In genomic region chr11:120660024-120660565, GRCh38 we compare ENCODE assay signal across 8 cellular contexts.
DNase-seq lines count a peak whose midpoint lies in the region; ATAC-seq and TF ChIP-seq lines count a peak whose summit lies in the region.

No MANE protein-coding gene starts in this region.

- H3K27ac Mint-ChIP-seq in activated B cell treated with CpG ODN at 0.5 μM for 24 hours (no peak overlapping the region), glutamatergic neuron (ENCODE audit: unreplicated experiment) (no peak overlapping the region)

- H3K9me2 ChIP-seq in DOHH2 (replicated peaks; ENCODE audit: control insufficient read depth, low read length) = no peaks in the 10 kb centered on the region

- TF ChIP-seq EP300 in Ishikawa (IDR thresholded peaks at IDR 0.05; ENCODE audit: borderline replicate concordance) (no peak), upper lobe of left lung (IDR thresholded peaks at IDR 0.05) (no peak)

- peaks cover 3% of the 10 kb centered on the region; the same call in 1 of the 2 replicates for H3K27me3 ChIP-seq in DOHH2 (ENCODE audit: control insufficient read depth, low read length)
- H3K27me3 ChIP-seq in upper lobe of left lung = no peaks in the 10 kb centered on the region

- WGBS in upper lobe of left lung, 2 donors = 56 to 84% methylated on average over 6 to 8 of the region's 17 CpGs

- CTCF ChIA-PET in activated B cell treated with CpG ODN at 0.5 μM for 24 hours (lab: Charles Lee) = interaction anchor here (1.4 kb wide), 1 partner anchor 25 kb away, joined by 4 read pairs; no protein-coding TSS in a partner anchor

- no peaks in the 10 kb centered on the region for H4K20me1 ChIP-seq in DOHH2 (ENCODE audit: control insufficient read depth, insufficient read depth, low read depth, low read length)

- no peak for TF ChIP-seq POLR2A in upper lobe of left lung (IDR thresholded peaks at IDR 0.05)

- no peaks in the 10 kb centered on the region for H3K9me3 ChIP-seq in DOHH2 (ENCODE audit: control insufficient read depth, insufficient read depth, low read length)
- H3K9me3 ChIP-seq in upper lobe of left lung = no peaks in the 10 kb centered on the region

- no peaks in the 10 kb centered on the region for H3K79me2 ChIP-seq in DOHH2 (ENCODE audit: control insufficient read depth, low read length)

- H3K36me3 Mint-ChIP-seq in activated B cell treated with CpG ODN at 0.5 μM for 24 hours (ENCODE audit: low read depth) = no peaks in the 10 kb centered on the region
- no peaks in the 10 kb centered on the region for H3K36me3 Mint-ChIP-seq in glutamatergic neuron (ENCODE audit: unreplicated experiment)

- no peaks in the 10 kb centered on the region for H3F3A ChIP-seq in DOHH2 (ENCODE audit: control insufficient read depth, insufficient read depth)

- peak; percentile 43; the same call in 1 of the 2 replicates for TF ChIP-seq RAD21 in Ishikawa (IDR thresholded peaks at IDR 0.05; ENCODE audit: low read depth)

- peak; percentile 31 for ATAC-seq in activated B cell treated with CpG ODN at 0.5 μM for 24 hours (ENCODE audit: low read depth)
- ATAC-seq in upper lobe of left lung (ENCODE audit: low FRiP score in 2 of 2) = peak in 1 of 2 donors; percentile 12
- no peak for ATAC-seq in GM21737 (IDR thresholded peaks at IDR 0.05; ENCODE audit: unreplicated experiment)

- peak; percentile 76 for TF ChIP-seq CTCF in DOHH2 (IDR thresholded peaks at IDR 0.05; ENCODE audit: low read depth, low read length, poor library complexity, severe bottlenecking)
- TF ChIP-seq CTCF in activated B cell treated with CpG ODN at 0.5 μM for 24 hours (IDR thresholded peaks at IDR 0.05) = no peak
- TF ChIP-seq CTCF in glutamatergic neuron (IDR thresholded peaks at IDR 0.05; ENCODE audit: partially characterized antibody, unreplicated experiment) = peak; percentile 62
- peak in 4 of 6 experiments; percentile 17 to 27 (median 23) for TF ChIP-seq CTCF in upper lobe of left lung (IDR thresholded peaks at IDR 0.05)

- peaks cover 14% of the 10 kb centered on the region for H3K4me1 Mint-ChIP-seq in activated B cell treated with CpG ODN at 0.5 μM for 24 hours
- H3K4me1 Mint-ChIP-seq in glutamatergic neuron (ENCODE audit: low read depth, unreplicated experiment) = peaks cover 24% of the 10 kb centered on the region

- H3K4me1 ChIP-seq in DOHH2 (ENCODE audit: control insufficient read depth, low read length) = peaks cover 11% of the 10 kb centered on the region
- no peaks in the 10 kb centered on the region for H3K4me1 ChIP-seq in upper lobe of left lung

- POLR2A ChIA-PET in activated B cell treated with CpG ODN at 0.5 μM for 24 hours (lab: Charles Lee) = no interaction called here

- H3K36me3 ChIP-seq in DOHH2 (ENCODE audit: control insufficient read depth, low read length) (no peaks in the 10 kb centered on the region), upper lobe of left lung (no peaks in the 10 kb centered on the region)

- intact Hi-C loops in activated B cell treated with CpG ODN at 0.5 μM for 24 hours (cut with micrococcal nuclease) = no loop called here

- peaks cover 9% of the 10 kb centered on the region for H3K27me3 Mint-ChIP-seq in activated B cell treated with CpG ODN at 0.5 μM for 24 hours
- H3K27me3 Mint-ChIP-seq in glutamatergic neuron (ENCODE audit: unreplicated experiment) = peaks cover 3% of the 10 kb centered on the region

- H3K27ac ChIP-seq in DOHH2 (ENCODE audit: low read depth, low read length) (no peak overlapping the region), upper lobe of left lung (no peak overlapping the region)

- H3K4me3 ChIP-seq in DOHH2 (ENCODE audit: low read length) = no peak overlapping the region
- H3K4me3 ChIP-seq in upper lobe of left lung = no peak overlapping the region

- no peak overlapping the region for H3K4me2 ChIP-seq in DOHH2 (ENCODE audit: low read length)

- no peak overlapping the region for H3K4me3 Mint-ChIP-seq in activated B cell treated with CpG ODN at 0.5 μM for 24 hours
- H3K4me3 Mint-ChIP-seq in glutamatergic neuron (ENCODE audit: unreplicated experiment) = no peak overlapping the region

- no peaks in the 10 kb centered on the region for H3K9me3 Mint-ChIP-seq in activated B cell treated with CpG ODN at 0.5 μM for 24 hours
- peaks cover 2% of the 10 kb centered on the region for H3K9me3 Mint-ChIP-seq in glutamatergic neuron (ENCODE audit: unreplicated experiment)

- DNase-seq in activated B cell treated with CpG ODN at 0.5 μM for 24 hours (no peak), glutamatergic neuron (peak; percentile 63), upper lobe of left lung (peak in 1 of 2 donors; percentile 58), NCI-H187 treated with DMSO at 0.1 percent for 48 hours (lab: John Stamatoyannopoulos, UW) (no peak), hypothalamus (lab: John Stamatoyannopoulos, UW) (no peak)

TF ChIP-seq in Ishikawa, 13 proteins besides CTCF, POLR2A, EP300 and RAD21:
- TF ChIP-seq TAF1 (IDR thresholded peaks at IDR 0.05; ENCODE audit: low read depth) (no peak), CREB1 (IDR thresholded peaks at IDR 0.05; ENCODE audit: low read depth) (no peak), NFIC (IDR thresholded peaks at IDR 0.05) (no peak), YY1 (IDR thresholded peaks at IDR 0.05; ENCODE audit: low read depth) (no peak), TCF12 (IDR thresholded peaks at IDR 0.05; ENCODE audit: low read depth) (no peak), TEAD4 (IDR thresholded peaks at IDR 0.05) (no peak), FOXM1 (IDR thresholded peaks at IDR 0.05; ENCODE audit: borderline replicate concordance, low read depth) (no peak), ZBTB7A (IDR thresholded peaks at IDR 0.05; ENCODE audit: low read depth) (no peak), CEBPB (IDR thresholded peaks at IDR 0.05) (no peak), EGR1 (IDR thresholded peaks at IDR 0.05) (no peak)
- TF ChIP-seq, protein P1, sequence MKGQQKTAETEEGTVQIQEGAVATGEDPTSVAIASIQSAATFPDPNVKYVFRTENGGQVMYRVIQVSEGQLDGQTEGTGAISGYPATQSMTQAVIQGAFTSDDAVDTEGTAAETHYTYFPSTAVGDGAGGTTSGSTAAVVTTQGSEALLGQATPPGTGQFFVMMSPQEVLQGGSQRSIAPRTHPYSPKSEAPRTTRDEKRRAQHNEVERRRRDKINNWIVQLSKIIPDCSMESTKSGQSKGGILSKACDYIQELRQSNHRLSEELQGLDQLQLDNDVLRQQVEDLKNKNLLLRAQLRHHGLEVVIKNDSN (IDR thresholded peaks at IDR 0.05) = no peak
- TF ChIP-seq, protein P2, sequence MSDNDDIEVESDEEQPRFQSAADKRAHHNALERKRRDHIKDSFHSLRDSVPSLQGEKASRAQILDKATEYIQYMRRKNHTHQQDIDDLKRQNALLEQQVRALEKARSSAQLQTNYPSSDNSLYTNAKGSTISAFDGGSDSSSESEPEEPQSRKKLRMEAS (IDR thresholded peaks at IDR 0.05) = no peak
- TF ChIP-seq, protein P3, sequence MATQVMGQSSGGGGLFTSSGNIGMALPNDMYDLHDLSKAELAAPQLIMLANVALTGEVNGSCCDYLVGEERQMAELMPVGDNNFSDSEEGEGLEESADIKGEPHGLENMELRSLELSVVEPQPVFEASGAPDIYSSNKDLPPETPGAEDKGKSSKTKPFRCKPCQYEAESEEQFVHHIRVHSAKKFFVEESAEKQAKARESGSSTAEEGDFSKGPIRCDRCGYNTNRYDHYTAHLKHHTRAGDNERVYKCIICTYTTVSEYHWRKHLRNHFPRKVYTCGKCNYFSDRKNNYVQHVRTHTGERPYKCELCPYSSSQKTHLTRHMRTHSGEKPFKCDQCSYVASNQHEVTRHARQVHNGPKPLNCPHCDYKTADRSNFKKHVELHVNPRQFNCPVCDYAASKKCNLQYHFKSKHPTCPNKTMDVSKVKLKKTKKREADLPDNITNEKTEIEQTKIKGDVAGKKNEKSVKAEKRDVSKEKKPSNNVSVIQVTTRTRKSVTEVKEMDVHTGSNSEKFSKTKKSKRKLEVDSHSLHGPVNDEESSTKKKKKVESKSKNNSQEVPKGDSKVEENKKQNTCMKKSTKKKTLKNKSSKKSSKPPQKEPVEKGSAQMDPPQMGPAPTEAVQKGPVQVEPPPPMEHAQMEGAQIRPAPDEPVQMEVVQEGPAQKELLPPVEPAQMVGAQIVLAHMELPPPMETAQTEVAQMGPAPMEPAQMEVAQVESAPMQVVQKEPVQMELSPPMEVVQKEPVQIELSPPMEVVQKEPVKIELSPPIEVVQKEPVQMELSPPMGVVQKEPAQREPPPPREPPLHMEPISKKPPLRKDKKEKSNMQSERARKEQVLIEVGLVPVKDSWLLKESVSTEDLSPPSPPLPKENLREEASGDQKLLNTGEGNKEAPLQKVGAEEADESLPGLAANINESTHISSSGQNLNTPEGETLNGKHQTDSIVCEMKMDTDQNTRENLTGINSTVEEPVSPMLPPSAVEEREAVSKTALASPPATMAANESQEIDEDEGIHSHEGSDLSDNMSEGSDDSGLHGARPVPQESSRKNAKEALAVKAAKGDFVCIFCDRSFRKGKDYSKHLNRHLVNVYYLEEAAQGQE (IDR thresholded peaks at IDR 0.05; ENCODE audit: low read depth) = no peak
